In genomic region chr21:41719691-41720090, GRCh38 we compare ENCODE assay signal across 29 cellular contexts. TPM values are rescaled to one million over a fixed set of nuclear protein-coding genes. Genes with fewer than 3 reads are reported as not detected.
"Had no signal": no experiment of that assay in that cellular context is flagged by ENCODE, and none has a peak within 500 bp of the region (broad histone marks: within the 10 kb centered on the region; RNA-seq: fewer than 3 reads in every experiment).

No MANE protein-coding gene starts in this region.

- ATAC-seq: stimulated activated effector memory CD8-positive, alpha-beta T cell treated with anti-CD3 and anti-CD28 coated beads, Interleukin-12 subunit alpha, Interleukin-12 subunit beta, amount 100 ng/mL, for 72 hours; stimulated activated memory B cell treated with anti-CD40 and anti-IgM and Interleukin-4, amounts not matched to agents 10 μg/mL and 1 μg/mL and 100 μg/mL, for 72 hours; stimulated activated naive B cell treated with anti-CD40 and anti-IgM and Interleukin-4, amounts not matched to agents 10 μg/mL and 1 μg/mL and 100 μg/mL, for 72 hours; stimulated activated naive CD8-positive, alpha-beta T cell treated with anti-CD3 and anti-CD28 coated beads, Interleukin-15, amount 100 ng/mL, for 72 hours; stimulated activated naive CD8-positive, alpha-beta T cell treated with anti-CD3 and anti-CD28 coated beads, Interleukin-15, Interleukin-2, amounts not matched to agents 100 U/mL and 50 U/mL, for 24 hours; upper lobe of right lung had no signal

- H3K4me1 Mint-ChIP-seq: stimulated activated effector memory CD8-positive, alpha-beta T cell treated with anti-CD3 and anti-CD28 coated beads, Interleukin-12 subunit alpha, Interleukin-12 subunit beta, amount 100 ng/mL, for 72 hours; stimulated activated memory B cell treated with anti-CD40 and anti-IgM and Interleukin-4, amounts not matched to agents 10 μg/mL and 1 μg/mL and 100 μg/mL, for 72 hours had no signal

- H3K9me3 Mint-ChIP-seq: stimulated activated effector memory CD8-positive, alpha-beta T cell treated with anti-CD3 and anti-CD28 coated beads, Interleukin-12 subunit alpha, Interleukin-12 subunit beta, amount 100 ng/mL, for 72 hours; stimulated activated memory B cell treated with anti-CD40 and anti-IgM and Interleukin-4, amounts not matched to agents 10 μg/mL and 1 μg/mL and 100 μg/mL, for 72 hours; stimulated activated naive CD8-positive, alpha-beta T cell treated with anti-CD3 and anti-CD28 coated beads, Interleukin-15, amount 100 ng/mL, for 72 hours; stimulated activated naive CD8-positive, alpha-beta T cell treated with anti-CD3 and anti-CD28 coated beads, Interleukin-15, Interleukin-2, amounts not matched to agents 100 ng/mL and 50 ng/mL, for 24 hours; type B pancreatic cell had no signal

- H3K27ac ChIP-seq: stomach, suprapubic skin, testis, thoracic aorta, thyroid gland, tibial artery, tibial nerve, transverse colon, upper lobe of left lung, upper lobe of right lung, uterus, vagina had no signal

- H3K36me3 Mint-ChIP-seq: stimulated activated effector memory CD8-positive, alpha-beta T cell treated with anti-CD3 and anti-CD28 coated beads, Interleukin-12 subunit alpha, Interleukin-12 subunit beta, amount 100 ng/mL, for 72 hours; stimulated activated memory B cell treated with anti-CD40 and anti-IgM and Interleukin-4, amounts not matched to agents 10 μg/mL and 1 μg/mL and 100 μg/mL, for 72 hours; stimulated activated naive B cell treated with anti-CD40 and anti-IgM and Interleukin-4, amounts not matched to agents 10 μg/mL and 1 μg/mL and 100 μg/mL, for 72 hours; type B pancreatic cell had no signal

- H3K4me3 Mint-ChIP-seq: stimulated activated effector memory CD8-positive, alpha-beta T cell treated with anti-CD3 and anti-CD28 coated beads, Interleukin-12 subunit alpha, Interleukin-12 subunit beta, amount 100 ng/mL, for 72 hours; stimulated activated memory B cell treated with anti-CD40 and anti-IgM and Interleukin-4, amounts not matched to agents 10 μg/mL and 1 μg/mL and 100 μg/mL, for 72 hours; stimulated activated naive B cell treated with anti-CD40 and anti-IgM and Interleukin-4, amounts not matched to agents 10 μg/mL and 1 μg/mL and 100 μg/mL, for 72 hours; stimulated activated naive CD8-positive, alpha-beta T cell treated with anti-CD3 and anti-CD28 coated beads, Interleukin-15, amount 100 ng/mL, for 72 hours; stimulated activated naive CD8-positive, alpha-beta T cell treated with anti-CD3 and anti-CD28 coated beads, Interleukin-15, Interleukin-2, amounts not matched to agents 100 ng/mL and 50 ng/mL, for 24 hours; type B pancreatic cell had no signal

- DNase-seq: stimulated activated CD4-positive, alpha-beta T cell treated with anti-CD3 and anti-CD28 coated beads, Interleukin-2, amount 100 ng/mL, for 48 hours; stimulated activated CD4-positive, alpha-beta T cell treated with anti-CD3 and anti-CD28 coated beads, Interleukin-4, amount 100 ng/mL, for 1 hour; stimulated activated CD4-positive, alpha-beta T cell treated with anti-CD3 and anti-CD28 coated beads, Interleukin-4, amount 100 ng/mL, for 24 hours; stimulated activated CD4-positive, alpha-beta T cell treated with anti-CD3 and anti-CD28 coated beads, Interleukin-4, amount 100 ng/mL, for 4 hours; stimulated activated CD8-positive, alpha-beta memory T cell treated with anti-CD3 and anti-CD28 coated beads, Interleukin-4, amount 100 ng/mL, for 48 hours; stimulated activated naive B cell treated with anti-CD40 and anti-IgM and Interleukin-4, amounts not matched to agents 10 μg/mL and 1 μg/mL and 100 μg/mL, for 72 hours; stimulated activated naive CD4-positive, alpha-beta T cell; stimulated activated naive CD4-positive, alpha-beta T cell treated with Interleukin-2 at 50 U/mL for 16 hours; stimulated activated naive CD8-positive, alpha-beta T cell treated with anti-CD3 and anti-CD28 coated beads, Interleukin-15, amount 100 ng/mL, for 72 hours; stimulated activated naive CD8-positive, alpha-beta T cell treated with anti-CD3 and anti-CD28 coated beads, Interleukin-15, Interleukin-2, amounts not matched to agents 100 U/mL and 50 U/mL, for 24 hours; stomach; substantia nigra; testis; thyroid gland; transverse colon; trophoblast cell; upper lobe of left lung; upper lobe of right lung; uterus had no signal

- H3K4me3 ChIP-seq: stomach, suprapubic skin, testis, thoracic aorta, thyroid gland, tibial artery, tibial nerve, transverse colon, upper lobe of left lung, upper lobe of right lung, uterus, vagina had no signal

- H3K36me3 ChIP-seq: stomach, suprapubic skin, thoracic aorta, thyroid gland, tibial artery, tibial nerve, transverse colon, upper lobe of left lung, upper lobe of right lung, uterus, vagina had no signal

- H3K27me3 Mint-ChIP-seq: type B pancreatic cell had no signal

- H3K4me1 ChIP-seq: testis, thyroid gland, upper lobe of left lung, upper lobe of right lung, uterus, vagina had no signal

- H3K27ac Mint-ChIP-seq: stimulated activated effector memory CD8-positive, alpha-beta T cell treated with anti-CD3 and anti-CD28 coated beads, Interleukin-12 subunit alpha, Interleukin-12 subunit beta, amount 100 ng/mL, for 72 hours; stimulated activated memory B cell treated with anti-CD40 and anti-IgM and Interleukin-4, amounts not matched to agents 10 μg/mL and 1 μg/mL and 100 μg/mL, for 72 hours; stimulated activated naive B cell treated with anti-CD40 and anti-IgM and Interleukin-4, amounts not matched to agents 10 μg/mL and 1 μg/mL and 100 μg/mL, for 72 hours; stimulated activated naive CD8-positive, alpha-beta T cell treated with anti-CD3 and anti-CD28 coated beads, Interleukin-15, amount 100 ng/mL, for 72 hours; stimulated activated naive CD8-positive, alpha-beta T cell treated with anti-CD3 and anti-CD28 coated beads, Interleukin-15, Interleukin-2, amounts not matched to agents 100 ng/mL and 50 ng/mL, for 24 hours; type B pancreatic cell had no signal

- H3K9me3 ChIP-seq: stomach, suprapubic skin, testis, thoracic aorta, thyroid gland, tibial artery, tibial nerve, transverse colon, upper lobe of left lung, upper lobe of right lung, uterus, vagina had no signal

RNA-seq across cellular contexts. Expression of gene RIPK4, which starts 47.2 kb away (rescaled TPM):
- total RNA-seq: temporal lobe had no signal
